ENCODE assay signal across 8 cellular contexts in genomic region chr4:17811078-17811603, GRCh38. TPM values are rescaled to one million over a fixed set of nuclear protein-coding genes. Genes with fewer than 3 reads are reported as not detected.
DNase-seq lines count a peak whose midpoint lies in the region; ATAC-seq and TF ChIP-seq lines count a peak whose summit lies in the region.

No MANE protein-coding gene starts in this region.

- H3K27ac Mint-ChIP-seq in activated naive CD4-positive, alpha-beta T cell treated with anti-CD3 and anti-CD28 coated beads, Interleukin-2, amount 50 U/mL, for 72 hours = peak overlapping the region; percentile 97 to 99
- H3K27ac Mint-ChIP-seq in immature natural killer cell = peak overlapping the region; percentile 76 to 99 (median 99)
- H3K27ac Mint-ChIP-seq in stimulated activated naive CD8-positive, alpha-beta T cell treated with anti-CD3 and anti-CD28 coated beads, Interleukin-15, Interleukin-2, amounts not matched to agents 100 ng/mL and 50 ng/mL, for 24 hours = peak overlapping the region; percentile 100

- DNase-seq in GM12864 (ENCODE audit: low read depth) = no peak
- DNase-seq in HL-60 (ENCODE audit: low read depth in 1 of 2, low spot score in 1 of 2) = no peak
- DNase-seq in activated naive CD4-positive, alpha-beta T cell treated with anti-CD3 and anti-CD28 coated beads, Interleukin-2, amount 50 U/mL, for 72 hours (ENCODE audit: low spot score in 2 of 2) = no peak
- DNase-seq in immature natural killer cell = no peak
- no peak for DNase-seq in hippocampal formation (lab: John Stamatoyannopoulos, UW)
- no peak for DNase-seq in DMS79 treated with DMSO at 0.1 percent for 48 hours (lab: John Stamatoyannopoulos, UW)

- ATAC-seq in GM21447 (IDR thresholded peaks at IDR 0.05; ENCODE audit: unreplicated experiment) = peak; percentile 23
- peak; percentile 27 to 45 for ATAC-seq in activated naive CD4-positive, alpha-beta T cell treated with anti-CD3 and anti-CD28 coated beads, Interleukin-2, amount 50 U/mL, for 72 hours

- H3K4me1 Mint-ChIP-seq in immature natural killer cell = peaks cover 52 to 62% of the 10 kb centered on the region in 2 donors
- H3K4me1 Mint-ChIP-seq in stimulated activated naive CD8-positive, alpha-beta T cell treated with anti-CD3 and anti-CD28 coated beads, Interleukin-15, Interleukin-2, amounts not matched to agents 100 ng/mL and 50 ng/mL, for 24 hours (ENCODE audit: low read depth) = peaks cover 52% of the 10 kb centered on the region

- H3K36me3 Mint-ChIP-seq in activated naive CD4-positive, alpha-beta T cell treated with anti-CD3 and anti-CD28 coated beads, Interleukin-2, amount 50 U/mL, for 72 hours = peaks cover 35 to 81% of the 10 kb centered on the region in 2 donors
- no peaks in the 10 kb centered on the region for H3K36me3 Mint-ChIP-seq in immature natural killer cell
- peaks cover 53% of the 10 kb centered on the region for H3K36me3 Mint-ChIP-seq in stimulated activated naive CD8-positive, alpha-beta T cell treated with anti-CD3 and anti-CD28 coated beads, Interleukin-15, Interleukin-2, amounts not matched to agents 100 ng/mL and 50 ng/mL, for 24 hours (ENCODE audit: low read depth)

- TF ChIP-seq CTCF in GM12864 (IDR thresholded peaks at IDR 0.05; ENCODE audit: low read depth, low read length, missing control alignments) (no peak), HL-60 (IDR thresholded peaks at IDR 0.05; ENCODE audit: insufficient read depth, low read length) (no peak)

- H3K4me3 Mint-ChIP-seq in immature natural killer cell = peak overlapping the region; percentile 90 to 99 (median 96)
- peak overlapping the region; percentile 98 for H3K4me3 Mint-ChIP-seq in stimulated activated naive CD8-positive, alpha-beta T cell treated with anti-CD3 and anti-CD28 coated beads, Interleukin-15, Interleukin-2, amounts not matched to agents 100 ng/mL and 50 ng/mL, for 24 hours

- no peaks in the 10 kb centered on the region for H3K27me3 ChIP-seq in HL-60 (ENCODE audit: insufficient read depth, poor library complexity, severe bottlenecking)

- H3K27ac ChIP-seq in HL-60 (replicated peaks) = peak overlapping the region; percentile 99

- H3K27me3 Mint-ChIP-seq in immature natural killer cell (ENCODE audit: low read depth in 3 of 3) = peaks cover 4 to 6% (median 4%) of the 10 kb centered on the region in 3 donors
- no peaks in the 10 kb centered on the region for H3K27me3 Mint-ChIP-seq in stimulated activated naive CD8-positive, alpha-beta T cell treated with anti-CD3 and anti-CD28 coated beads, Interleukin-15, Interleukin-2, amounts not matched to agents 100 ng/mL and 50 ng/mL, for 24 hours

- H3K9me3 Mint-ChIP-seq in activated naive CD4-positive, alpha-beta T cell treated with anti-CD3 and anti-CD28 coated beads, Interleukin-2, amount 50 U/mL, for 72 hours = no peaks in the 10 kb centered on the region
- H3K9me3 Mint-ChIP-seq in immature natural killer cell = no peaks in the 10 kb centered on the region
- no peaks in the 10 kb centered on the region for H3K9me3 Mint-ChIP-seq in stimulated activated naive CD8-positive, alpha-beta T cell treated with anti-CD3 and anti-CD28 coated beads, Interleukin-15, Interleukin-2, amounts not matched to agents 100 ng/mL and 50 ng/mL, for 24 hours

- peak overlapping the region; percentile 81 for H3K4me3 ChIP-seq in GM12864 (ENCODE audit: low read depth, low read length)
- H3K4me3 ChIP-seq in HL-60 (replicated peaks; ENCODE audit: insufficient read depth, low read length) = peak overlapping the region; percentile 82

RNA-seq across cellular contexts. Expression of gene NCAPG, which starts 0.4 kb away (rescaled TPM):
- 10 to 100 TPM; 72.2 to 80.6 TPM for total RNA-seq in activated naive CD4-positive, alpha-beta T cell treated with anti-CD3 and anti-CD28 coated beads, Interleukin-2, amount 50 U/mL, for 72 hours
- 1 to 10 TPM in 1 of 3 donors, under 1 TPM in 1, not detected in 1; 0.54 to 1.5 TPM for polyA plus RNA-seq in immature natural killer cell

RNA-seq across cellular contexts. Expression of gene DCAF16, which starts 0.6 kb away (rescaled TPM):
- 10 to 100 TPM; 43.5 to 52.7 TPM for total RNA-seq in activated naive CD4-positive, alpha-beta T cell treated with anti-CD3 and anti-CD28 coated beads, Interleukin-2, amount 50 U/mL, for 72 hours
- polyA plus RNA-seq in immature natural killer cell = 10 to 100 TPM in 2 of 3 donors, 1 to 10 TPM in 1; 7.8 to 18.5 (median 11.8) TPM

RNA-seq across cellular contexts. Expression of gene FAM184B, which starts 29.7 kb away (rescaled TPM):
- total RNA-seq in activated naive CD4-positive, alpha-beta T cell treated with anti-CD3 and anti-CD28 coated beads, Interleukin-2, amount 50 U/mL, for 72 hours = not detected
- not detected for polyA plus RNA-seq in immature natural killer cell
